In genomic region chr1:171841931-171842723, GRCh38 we compare ENCODE assay signal across 8 cellular contexts. TPM values are rescaled to one million over a fixed set of nuclear protein-coding genes. Genes with fewer than 3 reads are reported as not detected.
DNase-seq lines count a peak whose midpoint lies in the region; ATAC-seq and TF ChIP-seq lines count a peak whose summit lies in the region.

No MANE protein-coding gene starts in this region.

- H2AFZ ChIP-seq in osteoblast (ENCODE audit: low read length): peak overlapping the region; percentile 86

- no peak overlapping the region for H3K27ac Mint-ChIP-seq in Caco-2 (ENCODE audit: unreplicated experiment)
- H3K27ac Mint-ChIP-seq in activated T-helper 1 cell treated with anti-CD3 and anti-CD28 coated beads, Interleukin-12 subunit alpha, Interleukin-12 subunit beta, Interleukin-2, Interleukin-4 antibody, amounts not matched to agents 30 ng/mL and 10 ng/mL and 1 ng/mL, durations not matched to agents 14 hours and 24 hours and 36 hours: peak overlapping the region; percentile 12

- ATAC-seq in gastroesophageal sphincter (no peak), HG02642 (IDR thresholded peaks at IDR 0.05; ENCODE audit: poor library complexity, unreplicated experiment) (no peak)

- H3K27me3 ChIP-seq in Caco-2 (replicated peaks; ENCODE audit: control insufficient read depth, insufficient read depth, low read length) (peaks cover 3% of the 10 kb centered on the region), gastroesophageal sphincter (no peaks in the 10 kb centered on the region), osteoblast (ENCODE audit: insufficient read depth, low read length) (peaks cover 21% of the 10 kb centered on the region)

- peak overlapping the region; percentile 82 for H3K4me3 Mint-ChIP-seq in Caco-2 (ENCODE audit: unreplicated experiment)
- peak overlapping the region; percentile 87 for H3K4me3 Mint-ChIP-seq in activated T-helper 1 cell treated with anti-CD3 and anti-CD28 coated beads, Interleukin-12 subunit alpha, Interleukin-12 subunit beta, Interleukin-2, Interleukin-4 antibody, amounts not matched to agents 30 ng/mL and 10 ng/mL and 1 ng/mL, durations not matched to agents 14 hours and 24 hours and 36 hours

- H3K4me1 Mint-ChIP-seq in Caco-2 (ENCODE audit: low read depth, unreplicated experiment): peaks cover 13% of the 10 kb centered on the region
- peaks cover 18% of the 10 kb centered on the region for H3K4me1 Mint-ChIP-seq in activated T-helper 1 cell treated with anti-CD3 and anti-CD28 coated beads, Interleukin-12 subunit alpha, Interleukin-12 subunit beta, Interleukin-2, Interleukin-4 antibody, amounts not matched to agents 30 ng/mL and 10 ng/mL and 1 ng/mL, durations not matched to agents 14 hours and 24 hours and 36 hours (ENCODE audit: low read depth)

- WGBS in gastroesophageal sphincter (ENCODE audit: low coverage in 1 of 2), 2 donors: 0 to 2% methylated on average over 9 to 10 of the region's 40 CpGs

- no TSS peak for BruUV-seq in Caco-2 (replicated peaks; lab: Mats Ljungman, UMichigan)

- H3K36me3 ChIP-seq in Caco-2 (ENCODE audit: control insufficient read depth, insufficient read depth, low read length): no peaks in the 10 kb centered on the region
- no peaks in the 10 kb centered on the region for H3K36me3 ChIP-seq in gastroesophageal sphincter
- no peaks in the 10 kb centered on the region for H3K36me3 ChIP-seq in osteoblast (ENCODE audit: insufficient read depth, low read length)

- peak overlapping the region; percentile 70 for H3K4me2 ChIP-seq in osteoblast (ENCODE audit: insufficient read depth, low read length)

- intact Hi-C loops in Caco-2 (cut with micrococcal nuclease; ENCODE audit: unreplicated experiment): loop anchor here (5.0 kb wide), 1 partner anchor 690 kb away; the partner anchor contains the start of gene SUCO
- intact Hi-C loops in activated T-helper 1 cell treated with anti-CD3 and anti-CD28 coated beads, Interleukin-12 subunit alpha, Interleukin-12 subunit beta, Interleukin-2, Interleukin-4 antibody, amounts not matched to agents 30 ng/mL and 10 ng/mL and 1 ng/mL, durations not matched to agents 14 hours and 24 hours and 36 hours (cut with micrococcal nuclease): loop anchor here (1.0 to 5.0 kb wide), 6 partner anchors 25 to 185 kb away; partner anchors contain the start of genes METTL13 and VAMP4

- H3K27ac ChIP-seq in gastroesophageal sphincter (peak overlapping the region in 3 of 4 donors; percentile 78 to 86 (median 79)), osteoblast (ENCODE audit: low read depth, low read length) (no peak overlapping the region)

- DNase-seq in Caco-2 (no peak), HuH-7 (ENCODE audit: low spot score) (peak; percentile 34), osteoblast (ENCODE audit: insufficient read length, low spot score, missing footprints) (peak; percentile 68), NCI-H2171 treated with DMSO at 0.1 percent for 48 hours (lab: John Stamatoyannopoulos, UW) (no peak), OCI-M2 (lab: John Stamatoyannopoulos, UW; ENCODE audit: unreplicated experiment) (no peak)
- no peak for DNase-seq in activated T-helper 1 cell treated with anti-CD3 and anti-CD28 coated beads, Interleukin-12 subunit alpha, Interleukin-12 subunit beta, Interleukin-2, Interleukin-4 antibody, amounts not matched to agents 30 ng/mL and 10 ng/mL and 1 ng/mL, durations not matched to agents 14 hours and 24 hours and 36 hours (ENCODE audit: low spot score)

- TF ChIP-seq CTCF in Caco-2 (IDR thresholded peaks at IDR 0.05; ENCODE audit: insufficient read depth in 1 of 2, low read depth in 1 of 2, low read length in 1 of 2, severe bottlenecking in 1 of 2, unreplicated experiment in 1 of 2) (no peak), gastroesophageal sphincter (IDR thresholded peaks at IDR 0.05) (no peak), osteoblast (IDR thresholded peaks at IDR 0.05; ENCODE audit: extremely low read depth, low read depth, low read length) (no peak)

- H3K9me3 Mint-ChIP-seq in Caco-2 (ENCODE audit: unreplicated experiment): no peaks in the 10 kb centered on the region
- no peaks in the 10 kb centered on the region for H3K9me3 Mint-ChIP-seq in activated T-helper 1 cell treated with anti-CD3 and anti-CD28 coated beads, Interleukin-12 subunit alpha, Interleukin-12 subunit beta, Interleukin-2, Interleukin-4 antibody, amounts not matched to agents 30 ng/mL and 10 ng/mL and 1 ng/mL, durations not matched to agents 14 hours and 24 hours and 36 hours

- POLR2A ChIA-PET in Caco-2 (lab: Charles Lee): no interaction called here

- CTCF ChIA-PET in Caco-2 (lab: Charles Lee): interaction anchor here (0.6 to 1.1 kb wide), 3 partner anchors 9 to 563 kb away, joined by 3 read pairs; no protein-coding TSS in a partner anchor

- peak overlapping the region; percentile 58 for H3K4me3 ChIP-seq in Caco-2 (ENCODE audit: low read depth, low read length)
- peak overlapping the region; percentile 39 to 86 for H3K4me3 ChIP-seq in gastroesophageal sphincter
- peak overlapping the region; percentile 79 for H3K4me3 ChIP-seq in osteoblast (ENCODE audit: insufficient read depth, low read length)

- H4K20me1 ChIP-seq in osteoblast (ENCODE audit: insufficient read depth, low read length): no peaks in the 10 kb centered on the region

- no peaks in the 10 kb centered on the region for H3K36me3 Mint-ChIP-seq in Caco-2 (ENCODE audit: insufficient read depth, unreplicated experiment)
- no peaks in the 10 kb centered on the region for H3K36me3 Mint-ChIP-seq in activated T-helper 1 cell treated with anti-CD3 and anti-CD28 coated beads, Interleukin-12 subunit alpha, Interleukin-12 subunit beta, Interleukin-2, Interleukin-4 antibody, amounts not matched to agents 30 ng/mL and 10 ng/mL and 1 ng/mL, durations not matched to agents 14 hours and 24 hours and 36 hours (ENCODE audit: low read depth)

- H3K27me3 Mint-ChIP-seq in Caco-2 (ENCODE audit: insufficient read depth, unreplicated experiment): peaks cover 30% of the 10 kb centered on the region
- H3K27me3 Mint-ChIP-seq in activated T-helper 1 cell treated with anti-CD3 and anti-CD28 coated beads, Interleukin-12 subunit alpha, Interleukin-12 subunit beta, Interleukin-2, Interleukin-4 antibody, amounts not matched to agents 30 ng/mL and 10 ng/mL and 1 ng/mL, durations not matched to agents 14 hours and 24 hours and 36 hours (ENCODE audit: insufficient read depth): peaks cover 38% of the 10 kb centered on the region

- H3K4me1 ChIP-seq in Caco-2: no peaks in the 10 kb centered on the region; the same call in 1 of the 2 replicates
- H3K4me1 ChIP-seq in gastroesophageal sphincter: peaks cover 0 to 16% (median 0%) of the 10 kb centered on the region in 3 donors
- H3K4me1 ChIP-seq in osteoblast (ENCODE audit: insufficient read depth, low read length): peaks cover 10% of the 10 kb centered on the region

- TF ChIP-seq POLR2A in gastroesophageal sphincter (IDR thresholded peaks at IDR 0.05): no peak

- no peak for TF ChIP-seq EP300 in gastroesophageal sphincter (IDR thresholded peaks at IDR 0.05)

- no peaks in the 10 kb centered on the region for H3K79me2 ChIP-seq in osteoblast (ENCODE audit: insufficient read depth, low read length)

- H3K9me3 ChIP-seq in Caco-2: peaks cover 6% of the 10 kb centered on the region
- no peaks in the 10 kb centered on the region for H3K9me3 ChIP-seq in gastroesophageal sphincter
- no peaks in the 10 kb centered on the region for H3K9me3 ChIP-seq in osteoblast (ENCODE audit: low read depth, low read length)

RNA-seq across cellular contexts. Expression of gene DNM3, which starts 0.8 kb away (rescaled TPM):
- total RNA-seq in Caco-2 (2022) (0.11 TPM in 1 of 2 replicates, not detected in the other), gastroesophageal sphincter (1 to 10 TPM; 1.9 to 5.0 (median 3.9) TPM), osteoblast (0.72 and 1.2 TPM in 2 replicates)
- 0.62 and 0.64 TPM in 2 replicates for total RNA-seq in activated T-helper 1 cell treated with anti-CD3 and anti-CD28 coated beads, Interleukin-12 subunit alpha, Interleukin-12 subunit beta, Interleukin-2, Interleukin-4 antibody, amounts not matched to agents 30 ng/mL and 10 ng/mL and 1 ng/mL, durations not matched to agents 14 hours and 24 hours and 36 hours

Comparison
In these comparisons a context has a peak if more than half of its experiments do, and no peak if none do; other contexts are left out.
1. DNase-seq: peak in HuH-7 (single experiment) and osteoblast (single experiment); none in Caco-2 (0 of 2), activated T-helper 1 cell treated with anti-CD3 and anti-CD28 coated beads, Interleukin-12 subunit alpha, Interleukin-12 subunit beta, Interleukin-2, Interleukin-4 antibody, amounts not matched to agents 30 ng/mL and 10 ng/mL and 1 ng/mL, durations not matched to agents 14 hours and 24 hours and 36 hours (single experiment), NCI-H2171 treated with DMSO at 0.1 percent for 48 hours (single experiment) and OCI-M2 (single experiment).
2. Peak in every context shown above with its lines, with median percentiles within 50 percentile points of each other: H3K4me3 ChIP-seq.